Comparison of ENCODE assay signal across 14 cellular contexts in genomic region chr2:29110916-29111315, GRCh38. TPM values are rescaled to one million over a fixed set of nuclear protein-coding genes. Genes with fewer than 3 reads are reported as not detected.
A peak's percentile ranks its signal among the peaks of the same experiment; 100 is the strongest.
DNase-seq lines count a peak whose midpoint lies in the region; ATAC-seq lines count a peak whose summit lies in the region.
"Had no signal": no experiment of that assay in that cellular context is flagged by ENCODE, and none has a peak within 500 bp of the region (broad histone marks: within the 10 kb centered on the region; RNA-seq: fewer than 3 reads in every experiment).

No MANE protein-coding gene starts in this region.

- H3K36me3 ChIP-seq in H7 (replicated peaks; ENCODE audit: control insufficient read depth, insufficient read depth, low read length) = no peaks in the 10 kb centered on the region

- no peak overlapping the region for H3K4me3 Mint-ChIP-seq in activated naive CD8-positive, alpha-beta T cell treated with anti-CD3 and anti-CD28 coated beads, Interleukin-2, amount 10 ng/mL, durations not matched to agents 7 days and 5 days
- no peak overlapping the region for H3K4me3 Mint-ChIP-seq in activated naive CD8-positive, alpha-beta T cell treated with anti-CD3 and anti-CD28 coated beads for 36 hours
- H3K4me3 Mint-ChIP-seq: neural crest cell had no signal

- peaks cover 22% of the 10 kb centered on the region for H3K27me3 Mint-ChIP-seq in activated naive CD8-positive, alpha-beta T cell treated with anti-CD3 and anti-CD28 coated beads, Interleukin-2, amount 10 ng/mL, durations not matched to agents 7 days and 5 days
- peaks cover 7% of the 10 kb centered on the region for H3K27me3 Mint-ChIP-seq in activated naive CD8-positive, alpha-beta T cell treated with anti-CD3 and anti-CD28 coated beads for 36 hours

- POLR2A ChIA-PET in activated naive CD8-positive, alpha-beta T cell treated with anti-CD3 and anti-CD28 coated beads, Interleukin-2, amount 10 ng/mL, durations not matched to agents 7 days and 5 days (lab: Charles Lee) = no interaction called here

- H3K27ac Mint-ChIP-seq in activated naive CD8-positive, alpha-beta T cell treated with anti-CD3 and anti-CD28 coated beads, Interleukin-2, amount 10 ng/mL, durations not matched to agents 7 days and 5 days = no peak overlapping the region
- H3K27ac Mint-ChIP-seq in activated naive CD8-positive, alpha-beta T cell treated with anti-CD3 and anti-CD28 coated beads for 36 hours = no peak overlapping the region

- peaks cover 2% of the 10 kb centered on the region for H3K36me3 Mint-ChIP-seq in activated naive CD8-positive, alpha-beta T cell treated with anti-CD3 and anti-CD28 coated beads, Interleukin-2, amount 10 ng/mL, durations not matched to agents 7 days and 5 days
- H3K36me3 Mint-ChIP-seq in activated naive CD8-positive, alpha-beta T cell treated with anti-CD3 and anti-CD28 coated beads for 36 hours = no peaks in the 10 kb centered on the region

- H3K4me3 ChIP-seq in H7 (ENCODE audit: insufficient read depth, low read depth, low read length) = no peak overlapping the region

- ATAC-seq in activated naive CD8-positive, alpha-beta T cell treated with anti-CD3 and anti-CD28 coated beads, Interleukin-2, amount 10 ng/mL, durations not matched to agents 7 days and 5 days (ENCODE audit: low read depth) = peak; percentile 32
- peak; percentile 46 for ATAC-seq in HG02852 (IDR thresholded peaks at IDR 0.05; ENCODE audit: unreplicated experiment)
- ATAC-seq in GM21515 (IDR thresholded peaks at IDR 0.05; ENCODE audit: unreplicated experiment) = no peak

- H3K27ac ChIP-seq in substantia nigra (ENCODE audit: low read depth, low read length, poor library complexity, severe bottlenecking) = peak overlapping the region; percentile 23

- H3K27me3 ChIP-seq in H7 (ENCODE audit: control insufficient read depth, insufficient read depth, low read length) = peaks cover 30% of the 10 kb centered on the region

- H3K4me1 Mint-ChIP-seq in activated naive CD8-positive, alpha-beta T cell treated with anti-CD3 and anti-CD28 coated beads, Interleukin-2, amount 10 ng/mL, durations not matched to agents 7 days and 5 days = peaks cover 8% of the 10 kb centered on the region
- H3K4me1 Mint-ChIP-seq in activated naive CD8-positive, alpha-beta T cell treated with anti-CD3 and anti-CD28 coated beads for 36 hours = peaks cover 13% of the 10 kb centered on the region

- no peak for DNase-seq in activated naive CD8-positive, alpha-beta T cell treated with anti-CD3 and anti-CD28 coated beads, Interleukin-2, amount 10 ng/mL, durations not matched to agents 7 days and 5 days
- DNase-seq in activated naive CD8-positive, alpha-beta T cell treated with anti-CD3 and anti-CD28 coated beads for 36 hours = no peak
- DNase-seq in RPMI8226 (peak; percentile 40), substantia nigra (lab: John Stamatoyannopoulos, UW) (no peak), CD1c-positive myeloid dendritic cell (ENCODE audit: extremely low spot score) (no peak), H7 (no peak)
- DNase-seq: activated effector memory CD4-positive, alpha-beta T cell treated with anti-CD3 and anti-CD28 coated beads, Interleukin-2, amount 50 U/mL, for 16 hours; AML-193; effector CD8-positive, alpha-beta T cell; NCI-H2227 treated with DMSO at 0.1 percent for 48 hours had no signal

- no peaks in the 10 kb centered on the region for H3K9me3 Mint-ChIP-seq in activated naive CD8-positive, alpha-beta T cell treated with anti-CD3 and anti-CD28 coated beads, Interleukin-2, amount 10 ng/mL, durations not matched to agents 7 days and 5 days
- H3K9me3 Mint-ChIP-seq in activated naive CD8-positive, alpha-beta T cell treated with anti-CD3 and anti-CD28 coated beads for 36 hours = no peaks in the 10 kb centered on the region
- H3K9me3 Mint-ChIP-seq: neural crest cell had no signal

RNA-seq across cellular contexts. Expression of gene CLIP4, which starts 4.3 kb away (rescaled TPM):
- total RNA-seq in activated naive CD8-positive, alpha-beta T cell treated with anti-CD3 and anti-CD28 coated beads, Interleukin-2, amount 10 ng/mL, durations not matched to agents 7 days and 5 days = 10 to 100 TPM; 36.2 to 42.6 TPM
- 10 to 100 TPM; 15.8 to 18.7 TPM for total RNA-seq in activated naive CD8-positive, alpha-beta T cell treated with anti-CD3 and anti-CD28 coated beads for 36 hours
- 0.30 and 2.0 TPM in 2 replicates for total RNA-seq in H7 (2014; rRNA removed; shearing (Covaris generic))

RNA-seq across cellular contexts. Expression of gene PCARE, which starts 36.6 kb away (rescaled TPM):
- total RNA-seq in activated naive CD8-positive, alpha-beta T cell treated with anti-CD3 and anti-CD28 coated beads, Interleukin-2, amount 10 ng/mL, durations not matched to agents 7 days and 5 days = not detected
- not detected for total RNA-seq in activated naive CD8-positive, alpha-beta T cell treated with anti-CD3 and anti-CD28 coated beads for 36 hours
- total RNA-seq in H7 (2014; rRNA removed; shearing (Covaris generic)) = not detected in 2 replicates
- total RNA-seq: neural crest cell; T-helper 2 cell treated with Interferon-gamma antibody and Interleukin-4, amounts not matched to agents 100 ng/mL and 5 ng/mL, for 36 hours had no signal
